Comparison of ENCODE assay signal across 1 cellular context in the genomic region with DNA sequence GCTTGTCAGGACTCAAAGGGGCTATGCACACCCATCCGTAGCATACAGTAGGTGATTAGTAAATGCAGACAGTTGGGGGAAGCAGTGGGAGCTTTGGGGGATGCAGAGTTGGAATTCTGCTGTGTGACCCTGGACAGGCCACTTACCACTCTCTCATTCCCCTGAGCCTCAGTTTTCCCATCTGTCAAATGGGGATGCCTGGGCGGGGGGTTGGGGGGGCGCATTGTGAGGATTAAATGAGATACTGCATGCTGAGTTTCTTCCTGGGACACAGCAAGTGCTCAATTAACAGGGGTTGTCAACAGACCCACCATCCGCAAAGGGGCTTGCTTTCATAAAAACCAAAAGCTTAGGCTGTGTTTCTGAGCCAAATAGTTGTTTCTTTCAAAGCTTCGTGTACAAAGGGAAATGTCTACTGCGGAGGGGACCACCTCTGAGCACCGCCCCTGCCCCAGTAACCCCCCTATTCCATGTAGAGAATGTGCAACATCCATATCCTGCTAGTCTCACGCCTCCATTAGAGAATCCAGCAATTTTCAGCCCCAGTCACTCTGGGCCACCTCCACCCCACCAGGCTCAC.
TF ChIP-seq lines count a peak whose summit lies in the region.

No MANE protein-coding gene starts in this region.

TF ChIP-seq in K562, 482 proteins besides CTCF, POLR2A, EP300 and RAD21 (continued from another document):
- TF ChIP-seq, protein P1, sequence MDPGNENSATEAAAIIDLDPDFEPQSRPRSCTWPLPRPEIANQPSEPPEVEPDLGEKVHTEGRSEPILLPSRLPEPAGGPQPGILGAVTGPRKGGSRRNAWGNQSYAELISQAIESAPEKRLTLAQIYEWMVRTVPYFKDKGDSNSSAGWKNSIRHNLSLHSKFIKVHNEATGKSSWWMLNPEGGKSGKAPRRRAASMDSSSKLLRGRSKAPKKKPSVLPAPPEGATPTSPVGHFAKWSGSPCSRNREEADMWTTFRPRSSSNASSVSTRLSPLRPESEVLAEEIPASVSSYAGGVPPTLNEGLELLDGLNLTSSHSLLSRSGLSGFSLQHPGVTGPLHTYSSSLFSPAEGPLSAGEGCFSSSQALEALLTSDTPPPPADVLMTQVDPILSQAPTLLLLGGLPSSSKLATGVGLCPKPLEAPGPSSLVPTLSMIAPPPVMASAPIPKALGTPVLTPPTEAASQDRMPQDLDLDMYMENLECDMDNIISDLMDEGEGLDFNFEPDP (CRISPR knock-in tag; IDR thresholded peaks at IDR 0.05), result no peak
- peak; percentile 45 to 49; a peak in 3 of 4 replicates for TF ChIP-seq KDM1A (IDR thresholded peaks at IDR 0.05)
- TF ChIP-seq ZKSCAN8 (CRISPR knock-in tag; IDR thresholded peaks at IDR 0.05), result peak; percentile 41; the same call in 1 of the 2 replicates
- peak; percentile 77 for TF ChIP-seq RBM25 (IDR thresholded peaks at IDR 0.05; ENCODE audit: low read depth, low read length, severe bottlenecking)
- peak; percentile 84 for TF ChIP-seq BCOR (IDR thresholded peaks at IDR 0.05)
- no peak for TF ChIP-seq ZNF134 (CRISPR knock-in tag; conservative IDR thresholded peaks at IDR 0.05)
- TF ChIP-seq FUS (optimal IDR thresholded peaks at IDR 0.05; ENCODE audit: low read depth, low read length), result no peak
- TF ChIP-seq, protein P2, sequence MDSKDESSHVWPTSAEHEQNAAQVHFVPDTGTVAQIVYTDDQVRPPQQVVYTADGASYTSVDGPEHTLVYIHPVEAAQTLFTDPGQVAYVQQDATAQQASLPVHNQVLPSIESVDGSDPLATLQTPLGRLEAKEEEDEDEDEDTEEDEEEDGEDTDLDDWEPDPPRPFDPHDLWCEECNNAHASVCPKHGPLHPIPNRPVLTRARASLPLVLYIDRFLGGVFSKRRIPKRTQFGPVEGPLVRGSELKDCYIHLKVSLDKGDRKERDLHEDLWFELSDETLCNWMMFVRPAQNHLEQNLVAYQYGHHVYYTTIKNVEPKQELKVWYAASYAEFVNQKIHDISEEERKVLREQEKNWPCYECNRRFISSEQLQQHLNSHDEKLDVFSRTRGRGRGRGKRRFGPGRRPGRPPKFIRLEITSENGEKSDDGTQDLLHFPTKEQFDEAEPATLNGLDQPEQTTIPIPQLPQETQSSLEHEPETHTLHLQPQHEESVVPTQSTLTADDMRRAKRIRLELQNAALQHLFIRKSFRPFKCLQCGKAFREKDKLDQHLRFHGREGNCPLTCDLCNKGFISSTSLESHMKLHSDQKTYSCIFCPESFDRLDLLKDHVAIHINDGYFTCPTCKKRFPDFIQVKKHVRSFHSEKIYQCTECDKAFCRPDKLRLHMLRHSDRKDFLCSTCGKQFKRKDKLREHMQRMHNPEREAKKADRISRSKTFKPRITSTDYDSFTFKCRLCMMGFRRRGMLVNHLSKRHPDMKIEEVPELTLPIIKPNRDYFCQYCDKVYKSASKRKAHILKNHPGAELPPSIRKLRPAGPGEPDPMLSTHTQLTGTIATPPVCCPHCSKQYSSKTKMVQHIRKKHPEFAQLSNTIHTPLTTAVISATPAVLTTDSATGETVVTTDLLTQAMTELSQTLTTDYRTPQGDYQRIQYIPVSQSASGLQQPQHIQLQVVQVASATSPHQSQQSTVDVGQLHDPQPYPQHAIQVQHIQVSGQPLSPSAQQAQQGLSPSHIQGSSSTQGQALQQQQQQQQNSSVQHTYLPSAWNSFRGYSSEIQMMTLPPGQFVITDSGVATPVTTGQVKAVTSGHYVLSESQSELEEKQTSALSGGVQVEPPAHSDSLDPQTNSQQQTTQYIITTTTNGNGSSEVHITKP (IDR thresholded peaks at IDR 0.05; ENCODE audit: partially characterized antibody), result peak; percentile 93
- TF ChIP-seq NBN (IDR thresholded peaks at IDR 0.05; ENCODE audit: low read depth), result no peak
- TF ChIP-seq ETS2 (tag; IDR thresholded peaks at IDR 0.05; ENCODE audit: borderline replicate concordance, poor library complexity, severe bottlenecking), result no peak
- TF ChIP-seq RAD51 (IDR thresholded peaks at IDR 0.05; ENCODE audit: borderline replicate concordance, low read depth), result no peak
